Comparison of ENCODE assay signal across 22 cellular contexts in genomic region chr2:164275659-164276058, GRCh38.
A peak's percentile ranks its signal among the peaks of the same experiment; 100 is the strongest.
DNase-seq lines count a peak whose midpoint lies in the region; TF ChIP-seq lines count a peak whose summit lies in the region.
"Had no signal": no experiment of that assay in that cellular context is flagged by ENCODE, and none has a peak within 500 bp of the region (broad histone marks: within the 10 kb centered on the region; RNA-seq: fewer than 3 reads in every experiment).

No MANE protein-coding gene starts in this region.

- H3F3A ChIP-seq in MM.1S (ENCODE audit: insufficient read depth, low read length): no peaks in the 10 kb centered on the region; the same call in 1 of the 2 replicates
- no peaks in the 10 kb centered on the region for H3F3A ChIP-seq in smooth muscle cell (ENCODE audit: low read depth)

- no peak overlapping the region for H3K4me3 Mint-ChIP-seq in neural crest cell
- H3K4me3 Mint-ChIP-seq: B cell; CD4-positive, CD25-positive, alpha-beta regulatory T cell; CD8-positive, alpha-beta T cell; H9; HFFc6 had no signal

- H3K27ac ChIP-seq in MM.1S (ENCODE audit: low read length): peak overlapping the region; percentile 13; the same call in 1 of the 2 replicates
- no peak overlapping the region for H3K27ac ChIP-seq in smooth muscle cell (ENCODE audit: low read depth)
- H3K27ac ChIP-seq: 22Rv1, BLaER1, C4-2B, GM23248 had no signal

- no peak overlapping the region for H3K9ac ChIP-seq in MM.1S (ENCODE audit: low read length)
- H3K9ac ChIP-seq in smooth muscle cell (ENCODE audit: low read depth): no peak overlapping the region
- H3K9ac ChIP-seq: BLaER1, GM23248 had no signal

- peak overlapping the region; percentile 1; the same call in 1 of the 2 replicates for H3K4me2 ChIP-seq in MM.1S (ENCODE audit: low read depth, low read length)
- H3K4me2 ChIP-seq in smooth muscle cell: no peak overlapping the region
- H3K4me2 ChIP-seq: BLaER1 had no signal

- H3K27me3 Mint-ChIP-seq in neural crest cell (ENCODE audit: low read depth): no peaks in the 10 kb centered on the region
- H3K27me3 Mint-ChIP-seq: B cell; CD4-positive, CD25-positive, alpha-beta regulatory T cell had no signal

- TF ChIP-seq CTCF in MM.1S (IDR thresholded peaks at IDR 0.05; ENCODE audit: low read length): no peak
- no peak for TF ChIP-seq CTCF in neural crest cell (conservative IDR thresholded peaks at IDR 0.05)
- no peak for TF ChIP-seq CTCF in smooth muscle cell (IDR thresholded peaks at IDR 0.05; ENCODE audit: borderline replicate concordance, insufficient read depth, poor library complexity, severe bottlenecking)

- peaks cover 8% of the 10 kb centered on the region for H3K9me3 Mint-ChIP-seq in neural crest cell

- H3K79me2 ChIP-seq in MM.1S (ENCODE audit: low read length) (no peaks in the 10 kb centered on the region), smooth muscle cell (ENCODE audit: low read depth) (no peaks in the 10 kb centered on the region)

- no peaks in the 10 kb centered on the region for H3K9me2 ChIP-seq in MM.1S (replicated peaks; ENCODE audit: insufficient read depth, low read length)

- peak overlapping the region; percentile 77 for H3K27ac Mint-ChIP-seq in neural crest cell (ENCODE audit: unreplicated experiment)
- H3K27ac Mint-ChIP-seq: B cell; CD8-positive, alpha-beta T cell; H9; HFFc6 had no signal

- no peaks in the 10 kb centered on the region for H3K9me3 ChIP-seq in MM.1S (replicated peaks; ENCODE audit: insufficient read depth, low read length)
- H3K9me3 ChIP-seq in smooth muscle cell (replicated peaks; ENCODE audit: low read depth): no peaks in the 10 kb centered on the region
- H3K9me3 ChIP-seq: BLaER1, Caco-2 had no signal

- H2AFZ ChIP-seq in MM.1S (ENCODE audit: low read length): no peak overlapping the region
- H2AFZ ChIP-seq in smooth muscle cell (ENCODE audit: low read depth): no peak overlapping the region
- H2AFZ ChIP-seq: GM23248 had no signal

- DNase-seq in ELR (ENCODE audit: low read depth): peak; percentile 9
- DNase-seq in HCEC 1CT: peak; percentile 19
- peak; percentile 35 for DNase-seq in MM.1S
- DNase-seq in neural crest cell (ENCODE audit: low read depth, low spot score): no peak
- no peak for DNase-seq in NCI-H526 treated with DMSO at 0.1 percent for 48 hours (lab: John Stamatoyannopoulos, UW)
- no peak for DNase-seq in smooth muscle cell (lab: John Stamatoyannopoulos, UW; ENCODE audit: unreplicated experiment)
- DNase-seq in NCI-H226: no peak
- DNase-seq in stimulated activated CD4-positive, alpha-beta T cell treated with anti-CD3 and anti-CD28 coated beads, Interleukin-2, amount 100 ng/mL, for 24 hours: no peak
- DNase-seq: Caco-2; CD4-positive, CD25-positive, alpha-beta regulatory T cell; CD8-positive, alpha-beta T cell; DMS153; DMS79; EL; GF-D8; GM23248; H9; HFFc6 had no signal

- H3K27me3 ChIP-seq in MM.1S (replicated peaks; ENCODE audit: insufficient read depth, low read length) (no peaks in the 10 kb centered on the region), smooth muscle cell (ENCODE audit: low read depth) (no peaks in the 10 kb centered on the region)
- H3K27me3 ChIP-seq: BLaER1 had no signal

- H4K20me1 ChIP-seq in MM.1S (ENCODE audit: insufficient read depth, low read length): no peaks in the 10 kb centered on the region
- no peaks in the 10 kb centered on the region for H4K20me1 ChIP-seq in smooth muscle cell (ENCODE audit: low read depth)
- H4K20me1 ChIP-seq: BLaER1 had no signal

- peaks cover 11% of the 10 kb centered on the region for H3K4me1 Mint-ChIP-seq in neural crest cell
- H3K4me1 Mint-ChIP-seq: B cell; CD4-positive, CD25-positive, alpha-beta regulatory T cell had no signal

- H3K36me3 ChIP-seq in MM.1S (replicated peaks; ENCODE audit: insufficient read depth, low read length) (no peaks in the 10 kb centered on the region), smooth muscle cell (ENCODE audit: low read depth) (no peaks in the 10 kb centered on the region)
- H3K36me3 ChIP-seq: BLaER1 had no signal

- H3K4me3 ChIP-seq in MM.1S (ENCODE audit: low read length) (no peak overlapping the region), smooth muscle cell (no peak overlapping the region)
- H3K4me3 ChIP-seq: BLaER1, GM23248 had no signal

- H3K4me1 ChIP-seq in MM.1S (ENCODE audit: low read length): peaks cover 12% of the 10 kb centered on the region
- H3K4me1 ChIP-seq in smooth muscle cell (ENCODE audit: low read depth): peaks cover 11% of the 10 kb centered on the region
- H3K4me1 ChIP-seq: BLaER1, Caco-2 had no signal

- no peaks in the 10 kb centered on the region for H3K36me3 Mint-ChIP-seq in neural crest cell (ENCODE audit: low read depth)
- H3K36me3 Mint-ChIP-seq: CD4-positive, CD25-positive, alpha-beta regulatory T cell; CD8-positive, alpha-beta T cell had no signal

Comparison
In these comparisons a context has a peak if more than half of its experiments do, and no peak if none do; other contexts are left out.
1. DNase-seq: peak in ELR (single experiment), HCEC 1CT (single experiment) and MM.1S (single experiment); none in neural crest cell (single experiment), NCI-H526 treated with DMSO at 0.1 percent for 48 hours (single experiment), smooth muscle cell (single experiment), NCI-H226 (single experiment) and stimulated activated CD4-positive, alpha-beta T cell treated with anti-CD3 and anti-CD28 coated beads, Interleukin-2, amount 100 ng/mL, for 24 hours (0 of 2).